In genomic region chr2:208251098-208251497, GRCh38 we compare ENCODE assay signal across 15 cellular contexts.
"Had no signal": no experiment of that assay in that cellular context is flagged by ENCODE, and none has a peak within 500 bp of the region (broad histone marks: within the 10 kb centered on the region; RNA-seq: fewer than 3 reads in every experiment).

No MANE protein-coding gene starts in this region.

- H3K27ac Mint-ChIP-seq: activated CD4-positive, alpha-beta T cell treated with anti-CD3 and anti-CD28 coated beads for 36 hours; activated CD8-positive, alpha-beta T cell treated with anti-CD3 and anti-CD28 coated beads for 36 hours; activated T-cell treated with anti-CD3 and anti-CD28 coated beads, Interleukin-2, amount 50 U/mL, for 72 hours; effector memory CD8-positive, alpha-beta T cell had no signal

- H3K27me3 ChIP-seq: tibial artery, vagina had no signal

- H3K79me2 ChIP-seq: parathyroid adenoma had no signal

- H2AFZ ChIP-seq: parathyroid adenoma had no signal

- H3K4me3 ChIP-seq: coronary artery, skin epidermis, tibial artery, vagina had no signal

- ATAC-seq: activated CD4-positive, alpha-beta T cell treated with anti-CD3 and anti-CD28 coated beads for 36 hours; activated CD8-positive, alpha-beta T cell treated with anti-CD3 and anti-CD28 coated beads for 36 hours; activated T-cell treated with anti-CD3 and anti-CD28 coated beads, Interleukin-2, amount 50 U/mL, for 72 hours; effector memory CD8-positive, alpha-beta T cell had no signal

- H3K4me3 Mint-ChIP-seq: activated CD4-positive, alpha-beta T cell treated with anti-CD3 and anti-CD28 coated beads for 36 hours; activated CD8-positive, alpha-beta T cell treated with anti-CD3 and anti-CD28 coated beads for 36 hours; activated T-cell treated with anti-CD3 and anti-CD28 coated beads, Interleukin-2, amount 50 U/mL, for 72 hours; effector memory CD8-positive, alpha-beta T cell had no signal

- H3K27me3 Mint-ChIP-seq: activated CD4-positive, alpha-beta T cell treated with anti-CD3 and anti-CD28 coated beads for 36 hours; activated CD8-positive, alpha-beta T cell treated with anti-CD3 and anti-CD28 coated beads for 36 hours; effector memory CD8-positive, alpha-beta T cell had no signal

- DNase-seq: activated CD4-positive, alpha-beta T cell treated with anti-CD3 and anti-CD28 coated beads for 36 hours; activated CD8-positive, alpha-beta memory T cell treated with anti-CD3 and anti-CD28 coated beads, Interleukin-2, amount 50 U/mL, for 4 hours; activated CD8-positive, alpha-beta T cell treated with anti-CD3 and anti-CD28 coated beads for 36 hours; activated T-cell treated with anti-CD3 and anti-CD28 coated beads, Interleukin-2, amount 50 U/mL, for 72 hours; caudate nucleus; effector memory CD8-positive, alpha-beta T cell; hippocampal formation; kidney glomerular epithelial cell; midbrain; retina; tibial artery had no signal

- H3K9me3 ChIP-seq: tibial artery, vagina had no signal

- H3K9me3 Mint-ChIP-seq: activated CD8-positive, alpha-beta T cell treated with anti-CD3 and anti-CD28 coated beads for 36 hours; activated T-cell treated with anti-CD3 and anti-CD28 coated beads, Interleukin-2, amount 50 U/mL, for 72 hours; effector memory CD8-positive, alpha-beta T cell had no signal

- H3K27ac ChIP-seq: coronary artery, parathyroid adenoma, skin epidermis, tibial artery, vagina had no signal
